Comparison of ENCODE assay signal across 23 cellular contexts in genomic region chrX:39464253-39464652, GRCh38.
"Had no signal": no experiment of that assay in that cellular context is flagged by ENCODE, and none has a peak within 500 bp of the region (broad histone marks: within the 10 kb centered on the region; RNA-seq: fewer than 3 reads in every experiment).

No MANE protein-coding gene starts in this region.

- H3K4me2 ChIP-seq: KMS-11 had no signal

- H3K27ac ChIP-seq: HL-60, KMS-11, SJSA1, SK-N-MC had no signal

- H3K9ac ChIP-seq: KMS-11 had no signal

- H3K27ac Mint-ChIP-seq: IgD-negative memory B cell had no signal

- H3K4me3 Mint-ChIP-seq: IgD-negative memory B cell had no signal

- H3K27me3 ChIP-seq: SJSA1 had no signal

- ATAC-seq: K562 had no signal

- H3K4me3 ChIP-seq: K562, SJSA1, SK-N-MC had no signal

- H3K36me3 ChIP-seq: SJSA1 had no signal

- H3K9me3 ChIP-seq: SJSA1 had no signal

- DNase-seq: Kasumi-1, MM.1S, NCI-H1092 treated with DMSO at 0.1 percent for 48 hours, NCI-H1436, NCI-H187, NCI-H2029, NCI-H2081 treated with DMSO at 0.1 percent for 48 hours, NCI-H2171, NCI-H226, NCI-H446, NCI-H510A, NCI-H524 treated with DMSO at 0.1 percent for 48 hours, NCI-H69, NCI-H774, Right ventricle myocardium superior, RPMI8226, SIG-M5 had no signal
